ENCODE assay signal across 21 cellular contexts in the genomic region with DNA sequence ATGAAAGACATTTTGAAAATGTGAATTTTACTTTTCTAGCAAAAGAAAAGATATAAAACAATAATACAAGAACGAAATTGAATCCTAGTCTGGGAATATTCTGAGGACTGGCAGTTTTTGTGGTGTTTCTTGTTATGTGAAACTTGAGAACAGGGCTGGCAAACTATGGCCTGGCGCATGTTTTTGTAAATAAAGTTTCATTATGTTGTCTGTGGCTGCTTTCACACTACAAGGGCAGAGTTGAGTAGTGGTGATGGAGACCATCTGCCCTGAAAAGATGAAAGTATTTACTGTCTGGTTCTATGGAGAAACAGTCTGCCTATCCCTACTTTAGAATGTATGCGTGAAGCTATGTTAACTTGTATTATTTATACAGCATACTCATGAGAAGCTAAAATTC.
"Had no signal": no experiment of that assay in that cellular context is flagged by ENCODE, and none has a peak within 500 bp of the region (broad histone marks: within the 10 kb centered on the region; RNA-seq: fewer than 3 reads in every experiment).

No MANE protein-coding gene starts in this region.

- H3K36me3 ChIP-seq: right lobe of liver, tibial nerve, upper lobe of right lung had no signal

- H3K9me3 Mint-ChIP-seq: nephron progenitor cell; stimulated activated naive CD8-positive, alpha-beta T cell treated with anti-CD3 and anti-CD28 coated beads, Interleukin-15, Interleukin-2, amounts not matched to agents 100 ng/mL and 50 ng/mL, for 24 hours had no signal

- H3K4me3 ChIP-seq: coronary artery, lung, psoas muscle, right lobe of liver, tibial nerve, upper lobe of right lung had no signal

- H3K27ac Mint-ChIP-seq: naive B cell; nephron progenitor cell; stimulated activated memory B cell treated with anti-CD40 and anti-IgM and Interleukin-4, amounts not matched to agents 10 μg/mL and 1 μg/mL and 100 μg/mL, for 72 hours; stimulated activated naive CD8-positive, alpha-beta T cell treated with anti-CD3 and anti-CD28 coated beads, Interleukin-15, Interleukin-2, amounts not matched to agents 100 ng/mL and 50 ng/mL, for 24 hours had no signal

- H3K9ac ChIP-seq: parathyroid adenoma had no signal

- H3K9me3 ChIP-seq: psoas muscle, right lobe of liver, tibial nerve, upper lobe of right lung had no signal

- H3K27me3 Mint-ChIP-seq: naive B cell; stimulated activated memory B cell treated with anti-CD40 and anti-IgM and Interleukin-4, amounts not matched to agents 10 μg/mL and 1 μg/mL and 100 μg/mL, for 72 hours; stimulated activated naive CD8-positive, alpha-beta T cell treated with anti-CD3 and anti-CD28 coated beads, Interleukin-15, Interleukin-2, amounts not matched to agents 100 ng/mL and 50 ng/mL, for 24 hours had no signal

- H3K4me3 Mint-ChIP-seq: naive B cell; nephron progenitor cell; stimulated activated memory B cell treated with anti-CD40 and anti-IgM and Interleukin-4, amounts not matched to agents 10 μg/mL and 1 μg/mL and 100 μg/mL, for 72 hours; stimulated activated naive CD8-positive, alpha-beta T cell treated with anti-CD3 and anti-CD28 coated beads, Interleukin-15, Interleukin-2, amounts not matched to agents 100 ng/mL and 50 ng/mL, for 24 hours had no signal

- H3K36me3 Mint-ChIP-seq: naive B cell; stimulated activated memory B cell treated with anti-CD40 and anti-IgM and Interleukin-4, amounts not matched to agents 10 μg/mL and 1 μg/mL and 100 μg/mL, for 72 hours had no signal

- H3K27ac ChIP-seq: coronary artery, parathyroid adenoma, psoas muscle, right lobe of liver, tibial nerve, upper lobe of right lung had no signal

- H3K4me1 Mint-ChIP-seq: naive B cell; nephron progenitor cell; stimulated activated memory B cell treated with anti-CD40 and anti-IgM and Interleukin-4, amounts not matched to agents 10 μg/mL and 1 μg/mL and 100 μg/mL, for 72 hours had no signal

- DNase-seq: effector CD8-positive, alpha-beta T cell; kidney; left cardiac atrium; left ventricle myocardium superior; mesendoderm; naive B cell; nephron progenitor cell; psoas muscle; retina; right lobe of liver; stimulated activated CD4-positive, alpha-beta T cell treated with anti-CD3 and anti-CD28 coated beads, Interleukin-15, amount 100 ng/mL, for 24 hours; stimulated activated CD4-positive, alpha-beta T cell treated with anti-CD3 and anti-CD28 coated beads, Interleukin-1b, Interleukin-23, amount 100 ng/mL, for 48 hours; stimulated activated CD4-positive, alpha-beta T cell treated with anti-CD3 and anti-CD28 coated beads, Interleukin-4, amount 100 ng/mL, for 24 hours; upper lobe of right lung had no signal

- ATAC-seq: esophagus mucosa; left cardiac atrium; left ventricle myocardium superior; psoas muscle; right lobe of liver; stimulated activated memory B cell treated with anti-CD40 and anti-IgM and Interleukin-4, amounts not matched to agents 10 μg/mL and 1 μg/mL and 100 μg/mL, for 72 hours; upper lobe of right lung had no signal

- H3K4me1 ChIP-seq: parathyroid adenoma, psoas muscle, right lobe of liver, tibial nerve, upper lobe of right lung had no signal

- H3K27me3 ChIP-seq: right lobe of liver, tibial nerve, upper lobe of right lung had no signal
